22 cellular contexts compared by ENCODE assay signal in genomic region chr12:89878327-89878726, GRCh38.
DNase-seq lines count a peak whose midpoint lies in the region; ATAC-seq and TF ChIP-seq lines count a peak whose summit lies in the region.
"Had no signal": no experiment of that assay in that cellular context is flagged by ENCODE, and none has a peak within 500 bp of the region (broad histone marks: within the 10 kb centered on the region; RNA-seq: fewer than 3 reads in every experiment).

No MANE protein-coding gene starts in this region.

- no peaks in the 10 kb centered on the region for H3K36me3 ChIP-seq in CD4-positive, alpha-beta memory T cell (ENCODE audit: insufficient read depth, low read length)
- no peaks in the 10 kb centered on the region for H3K36me3 ChIP-seq in neural progenitor cell
- H3K36me3 ChIP-seq: brain microvascular endothelial cell, right atrium auricular region, SJCRH30, upper lobe of left lung had no signal

- peak overlapping the region; percentile 45 for H2AFZ ChIP-seq in neural progenitor cell (replicated peaks)

- no peak overlapping the region for H3K4me3 ChIP-seq in CD4-positive, alpha-beta memory T cell (ENCODE audit: low read length in 2 of 2)
- no peak overlapping the region for H3K4me3 ChIP-seq in neural progenitor cell
- H3K4me3 ChIP-seq: mucosa of descending colon, right atrium auricular region, SJCRH30, smooth muscle cell, upper lobe of left lung had no signal

- peak overlapping the region in 3 of 8 donors; percentile 17 to 56 (median 31) for H3K4me3 Mint-ChIP-seq in CD4-positive, alpha-beta memory T cell
- H3K4me3 Mint-ChIP-seq in IgD-negative memory B cell (peak overlapping the region; percentile 65 to 78 (median 72)), neural progenitor cell (no peak overlapping the region)
- H3K4me3 Mint-ChIP-seq in dendritic cell treated with granulocyte-macrophage colony-stimulating factor and Interleukin-4, amounts not matched to agents 40 ng/mL and 50 ng/mL, for 4 days: no peak overlapping the region

- POLR2A ChIA-PET in CD4-positive, alpha-beta memory T cell (lab: Charles Lee; ENCODE audit: partially characterized antibody): no interaction called here

- H3F3A ChIP-seq in neural progenitor cell (ENCODE audit: low read depth): peaks cover 21% of the 10 kb centered on the region

- TF ChIP-seq CTCF in neural progenitor cell (IDR thresholded peaks at IDR 0.05): no peak

- H3K4me1 ChIP-seq in CD4-positive, alpha-beta memory T cell (ENCODE audit: insufficient read depth, low read length): peaks cover 54% of the 10 kb centered on the region
- peaks cover 64% of the 10 kb centered on the region for H3K4me1 ChIP-seq in neural progenitor cell
- H3K4me1 ChIP-seq: right atrium auricular region, upper lobe of left lung had no signal

- no peak for ATAC-seq in HG03342 (IDR thresholded peaks at IDR 0.05; ENCODE audit: unreplicated experiment)
- ATAC-seq in HG03095 (IDR thresholded peaks at IDR 0.05; ENCODE audit: unreplicated experiment): no peak
- ATAC-seq: mucosa of descending colon had no signal

- H4K20me1 ChIP-seq in neural progenitor cell (ENCODE audit: low read depth): no peaks in the 10 kb centered on the region

- no peak overlapping the region for H3K9ac ChIP-seq in neural progenitor cell

- H3K27ac Mint-ChIP-seq in CD4-positive, alpha-beta memory T cell: peak overlapping the region in 4 of 7 donors; percentile 10 to 91 (median 40)
- H3K27ac Mint-ChIP-seq in IgD-negative memory B cell (peak overlapping the region; percentile 77 to 98 (median 95)), neural progenitor cell (peak overlapping the region; percentile 7)
- H3K27ac Mint-ChIP-seq in dendritic cell treated with granulocyte-macrophage colony-stimulating factor and Interleukin-4, amounts not matched to agents 40 ng/mL and 50 ng/mL, for 4 days: peak overlapping the region; percentile 56

- no peak for DNase-seq in CD4-positive, alpha-beta memory T cell
- DNase-seq in neural progenitor cell (ENCODE audit: low spot score): no peak
- DNase-seq in activated effector memory CD4-positive, alpha-beta T cell treated with anti-CD3 and anti-CD28 coated beads, Interleukin-2, amount 50 U/mL, for 16 hours: no peak
- DNase-seq: activated CD4-positive, CD25-positive, alpha-beta regulatory T cell treated with anti-CD3 and anti-CD28 coated beads, Interleukin-2, amount 50 U/mL, for 72 hours; activated CD8-positive, alpha-beta memory T cell treated with anti-CD3 and anti-CD28 coated beads for 24 hours; activated naive CD4-positive, alpha-beta T cell; amniotic stem cell; brain microvascular endothelial cell; kidney; mucosa of descending colon; NCI-H1105; NCI-H2029 treated with DMSO at 0.1 percent for 48 hours; SJCRH30; stimulated activated CD4-positive, alpha-beta T cell treated with anti-CD3 and anti-CD28 coated beads, Interleukin-2, amount 100 ng/mL, for 24 hours; substantia nigra; upper lobe of left lung had no signal

- peaks cover 38 to 54% (median 43%) of the 10 kb centered on the region in 4 donors for H3K4me1 Mint-ChIP-seq in CD4-positive, alpha-beta memory T cell
- H3K4me1 Mint-ChIP-seq in IgD-negative memory B cell: peaks cover 47 to 60% (median 54%) of the 10 kb centered on the region in 3 donors
- H3K4me1 Mint-ChIP-seq in dendritic cell treated with granulocyte-macrophage colony-stimulating factor and Interleukin-4, amounts not matched to agents 40 ng/mL and 50 ng/mL, for 4 days (ENCODE audit: low read depth): peaks cover 38% of the 10 kb centered on the region
- H3K4me1 Mint-ChIP-seq in neural progenitor cell: peaks cover 65% of the 10 kb centered on the region

- H3K27me3 ChIP-seq in CD4-positive, alpha-beta memory T cell (ENCODE audit: insufficient read depth, low read length): no peaks in the 10 kb centered on the region
- H3K27me3 ChIP-seq in neural progenitor cell: no peaks in the 10 kb centered on the region
- H3K27me3 ChIP-seq: brain microvascular endothelial cell, right atrium auricular region, SJCRH30, upper lobe of left lung had no signal

- H3K36me3 Mint-ChIP-seq in CD4-positive, alpha-beta memory T cell: peaks cover 0 to 7% of the 10 kb centered on the region in 2 donors
- H3K36me3 Mint-ChIP-seq in IgD-negative memory B cell (no peaks in the 10 kb centered on the region), neural progenitor cell (no peaks in the 10 kb centered on the region)
- no peaks in the 10 kb centered on the region for H3K36me3 Mint-ChIP-seq in dendritic cell treated with granulocyte-macrophage colony-stimulating factor and Interleukin-4, amounts not matched to agents 40 ng/mL and 50 ng/mL, for 4 days (ENCODE audit: low read depth)

- CTCF ChIA-PET in CD4-positive, alpha-beta memory T cell (lab: Charles Lee; ENCODE audit: partially characterized antibody): no interaction called here

- intact Hi-C loops in CD4-positive, alpha-beta memory T cell (cut with micrococcal nuclease): no loop called here
- intact Hi-C loops in dendritic cell treated with granulocyte-macrophage colony-stimulating factor and Interleukin-4, amounts not matched to agents 40 ng/mL and 50 ng/mL, for 4 days (cut with micrococcal nuclease): no loop called here

- no peaks in the 10 kb centered on the region for H3K9me3 ChIP-seq in CD4-positive, alpha-beta memory T cell (ENCODE audit: control insufficient read depth in 1 of 2, low read length in 2 of 2)
- no peaks in the 10 kb centered on the region for H3K9me3 ChIP-seq in neural progenitor cell (ENCODE audit: low read depth)
- H3K9me3 ChIP-seq: mucosa of descending colon, right atrium auricular region, SJCRH30, upper lobe of left lung had no signal

- H3K79me2 ChIP-seq in neural progenitor cell (ENCODE audit: low read depth): no peaks in the 10 kb centered on the region

- H3K9me3 Mint-ChIP-seq in CD4-positive, alpha-beta memory T cell: peaks cover 0 to 1% (median 0%) of the 10 kb centered on the region in 8 donors
- H3K9me3 Mint-ChIP-seq in IgD-negative memory B cell: peaks cover 0 to 6% (median 0%) of the 10 kb centered on the region in 3 donors
- no peaks in the 10 kb centered on the region for H3K9me3 Mint-ChIP-seq in dendritic cell treated with granulocyte-macrophage colony-stimulating factor and Interleukin-4, amounts not matched to agents 40 ng/mL and 50 ng/mL, for 4 days
- H3K9me3 Mint-ChIP-seq in neural progenitor cell: no peaks in the 10 kb centered on the region

- no peak overlapping the region for H3K27ac ChIP-seq in CD4-positive, alpha-beta memory T cell (ENCODE audit: low read depth, low read length)
- no peak overlapping the region for H3K27ac ChIP-seq in neural progenitor cell
- H3K27ac ChIP-seq: brain microvascular endothelial cell, right atrium auricular region, SJCRH30, upper lobe of left lung had no signal

- H3K27me3 Mint-ChIP-seq in CD4-positive, alpha-beta memory T cell: no peaks in the 10 kb centered on the region
- H3K27me3 Mint-ChIP-seq in IgD-negative memory B cell (peaks cover 2% of the 10 kb centered on the region), neural progenitor cell (ENCODE audit: insufficient read depth, low read depth) (no peaks in the 10 kb centered on the region)
- H3K27me3 Mint-ChIP-seq in dendritic cell treated with granulocyte-macrophage colony-stimulating factor and Interleukin-4, amounts not matched to agents 40 ng/mL and 50 ng/mL, for 4 days: no peaks in the 10 kb centered on the region

- no peak overlapping the region for H3K4me2 ChIP-seq in neural progenitor cell

Comparison
In these comparisons a context has a peak if more than half of its experiments do, and no peak if none do; other contexts are left out.
1. H3K27ac Mint-ChIP-seq: peak in every context shown above with its lines; median percentile 95 in IgD-negative memory B cell; 56 in dendritic cell treated with granulocyte-macrophage colony-stimulating factor and Interleukin-4, amounts not matched to agents 40 ng/mL and 50 ng/mL, for 4 days; 40 in CD4-positive, alpha-beta memory T cell; 7 in neural progenitor cell.
2. H3K4me3 Mint-ChIP-seq: peak in IgD-negative memory B cell (4 of 4); none in dendritic cell treated with granulocyte-macrophage colony-stimulating factor and Interleukin-4, amounts not matched to agents 40 ng/mL and 50 ng/mL, for 4 days (single experiment) and neural progenitor cell (single experiment).